Comparison of ENCODE assay signal across 8 cellular contexts in genomic region chr10:49679480-49679893, GRCh38. TPM values are rescaled to one million over a fixed set of nuclear protein-coding genes. Genes with fewer than 3 reads are reported as not detected.
DNase-seq lines count a peak whose midpoint lies in the region; ATAC-seq, FAIRE-seq and TF ChIP-seq lines count a peak whose summit lies in the region.
"Had no signal": no experiment of that assay in that cellular context is flagged by ENCODE, and none has a peak within 500 bp of the region (broad histone marks: within the 10 kb centered on the region; RNA-seq: fewer than 3 reads in every experiment).

C10orf53 (plus strand) TSS chr10:49679651; CDS start chr10:49679698, 47 bp downstream.

- peak within 1 kb of the TSS; percentile 98 for H2AFZ ChIP-seq in GM23338
- peak within 1 kb of the TSS; percentile 39 for H2AFZ ChIP-seq in endothelial cell of umbilical vein (ENCODE audit: low read depth, low read length)

- peak within 1 kb of the TSS; percentile 80 for H3K4me2 ChIP-seq in GM23338
- H3K4me2 ChIP-seq in endothelial cell of umbilical vein (ENCODE audit: insufficient read depth, low read length): peak within 1 kb of the TSS; percentile 59

- dilution Hi-C loops in endothelial cell of umbilical vein (cut with MboI; ENCODE audit: extremely low pct_ligation_motif_present, low sequenced_read_pairs): no loop called here

- ATAC-seq in GM23338: peak; percentile 99
- ATAC-seq in GM21529 (IDR thresholded peaks at IDR 0.05; ENCODE audit: unreplicated experiment): no peak
- ATAC-seq in GM18502 (IDR thresholded peaks at IDR 0.05; ENCODE audit: poor library complexity, unreplicated experiment): no peak

- no peak for TF ChIP-seq CTCF in GM23338 (conservative IDR thresholded peaks at IDR 0.05; ENCODE audit: low read depth in 2 of 2)
- TF ChIP-seq CTCF in endothelial cell of umbilical vein (IDR thresholded peaks at IDR 0.05; ENCODE audit: extremely low read depth in 1 of 2, insufficient read depth in 1 of 2, low read depth in 1 of 2, low read length in 2 of 2): no peak

- H3K9me3 Mint-ChIP-seq in GM23338: peaks cover 7% of the 10 kb centered on the region; the same call in 2 of the 3 replicates

- H4K20me1 ChIP-seq in GM23338 (replicated peaks; ENCODE audit: insufficient read depth) (no peaks in the 10 kb centered on the region), endothelial cell of umbilical vein (replicated peaks; ENCODE audit: control insufficient read depth, extremely low read depth, insufficient read depth, low read length) (no peaks in the 10 kb centered on the region)

- H3K9me3 ChIP-seq in endothelial cell of umbilical vein (replicated peaks; ENCODE audit: control insufficient read depth, insufficient read depth, low read length): no peaks in the 10 kb centered on the region
- H3K9me3 ChIP-seq: neutrophil had no signal

- peaks cover 39% of the 10 kb centered on the region for H3K27me3 Mint-ChIP-seq in GM23338 (ENCODE audit: insufficient read depth, low read depth, poor library complexity)

- intact Hi-C loops in endothelial cell of umbilical vein (cut with micrococcal nuclease): no loop called here

- H3K9me1 ChIP-seq in endothelial cell of umbilical vein (replicated peaks; ENCODE audit: control insufficient read depth, extremely low read depth, insufficient read depth, low read length): no peaks in the 10 kb centered on the region

- BruUV-seq in endothelial cell of umbilical vein (replicated peaks; lab: Mats Ljungman, UMichigan): no TSS peak

- peak; percentile 18 for FAIRE-seq in endothelial cell of umbilical vein (lab: Jason Lieb, UNC)

- H3K79me2 ChIP-seq in GM23338 (replicated peaks; ENCODE audit: insufficient read depth) (no peaks in the 10 kb centered on the region), endothelial cell of umbilical vein (ENCODE audit: control insufficient read depth, insufficient read depth, low read length) (no peaks in the 10 kb centered on the region)

- peak; percentile 90 for DNase-seq in GM23338 (ENCODE audit: low spot score)
- DNase-seq in NCI-H82 treated with DMSO at 0.1 percent for 48 hours (lab: John Stamatoyannopoulos, UW; ENCODE audit: unreplicated experiment): peak; percentile 12
- peak; percentile 32 for DNase-seq in endothelial cell of umbilical vein (ENCODE audit: low read depth, low spot score)
- DNase-seq in midbrain (lab: John Stamatoyannopoulos, UW): peak; percentile 34
- no peak for DNase-seq in HCEC 1CT

- H3K9me2 ChIP-seq in GM23338 (ENCODE audit: insufficient read depth): peaks cover 4% of the 10 kb centered on the region; the same call in 1 of the 2 replicates

- no peaks in the 10 kb centered on the region for H3K36me3 Mint-ChIP-seq in GM23338 (ENCODE audit: low read depth)

- H3K4me3 ChIP-seq in GM23338 (peak within 1 kb of the TSS; percentile 53), endothelial cell of umbilical vein (replicated peaks in 1 of 3; ENCODE audit: insufficient read depth in 1 of 3, low read depth in 1 of 3, low read length in 3 of 3) (no peak within 1 kb of the TSS)

- H3K9ac ChIP-seq in endothelial cell of umbilical vein (replicated peaks; ENCODE audit: extremely low read depth, insufficient read depth, low read length): no peak within 1 kb of the TSS

- H3K27me3 ChIP-seq in GM23338 (ENCODE audit: insufficient read depth) (peaks cover 72% of the 10 kb centered on the region), endothelial cell of umbilical vein (ENCODE audit: control insufficient read depth in 2 of 2, insufficient read depth in 2 of 2, low read length in 2 of 2) (peaks cover 6 to 29% of the 10 kb centered on the region in 2 experiments)

- CTCF ChIA-PET in endothelial cell of umbilical vein (lab: Charles Lee): no interaction called here

- peaks cover 9% of the 10 kb centered on the region; the same call in 2 of the 3 replicates for H3K4me1 Mint-ChIP-seq in GM23338

- POLR2A ChIA-PET in endothelial cell of umbilical vein (lab: Charles Lee): no interaction called here

- TF ChIP-seq POLR2A in endothelial cell of umbilical vein (IDR thresholded peaks at IDR 0.05; ENCODE audit: low read depth, low read length): no peak

- peaks cover 6% of the 10 kb centered on the region for H3K4me1 ChIP-seq in GM23338 (ENCODE audit: insufficient read depth)
- H3K4me1 ChIP-seq in endothelial cell of umbilical vein (ENCODE audit: control insufficient read depth, extremely low read depth, insufficient read depth, low read length): peaks cover 3% of the 10 kb centered on the region

- H3K27ac ChIP-seq in GM23338 (ENCODE audit: low read depth): no peak within 1 kb of the TSS
- H3K27ac ChIP-seq in endothelial cell of umbilical vein (ENCODE audit: insufficient read depth, low read depth, low read length): no peak within 1 kb of the TSS
- H3K27ac ChIP-seq: neutrophil had no signal

- peak within 1 kb of the TSS; percentile 77 for H3K4me3 Mint-ChIP-seq in GM23338

- H3K27ac Mint-ChIP-seq in GM23338: no peak within 1 kb of the TSS

- 0 out of 2 replicates have a peak, but pooled peaks cover 5% of the 10 kb centered on the region for H3F3A ChIP-seq in GM23338 (replicated peaks; ENCODE audit: low read depth)

- no peaks in the 10 kb centered on the region for H3K36me3 ChIP-seq in GM23338 (ENCODE audit: insufficient read depth)
- H3K36me3 ChIP-seq in endothelial cell of umbilical vein (ENCODE audit: control insufficient read depth in 2 of 2, extremely low read depth in 1 of 2, insufficient read depth in 2 of 2, low read length in 2 of 2): no peaks in the 10 kb centered on the region
- H3K36me3 ChIP-seq: neutrophil had no signal

TF ChIP-seq in GM23338, 12 proteins besides CTCF, POLR2A, EP300 and RAD21:
- TF ChIP-seq EZH2 (IDR thresholded peaks at IDR 0.05; ENCODE audit: low read depth, unreplicated experiment) (no peak), POLR2AphosphoS5 (IDR thresholded peaks at IDR 0.05; ENCODE audit: low read depth) (peak; percentile 56; the same call in 1 of the 2 replicates), ZNF331 (CRISPR knock-in tag; IDR thresholded peaks at IDR 0.05; ENCODE audit: low read depth) (no peak), STAT1 (IDR thresholded peaks at IDR 0.05; ENCODE audit: unreplicated experiment) (no peak)
- TF ChIP-seq, protein P1, sequence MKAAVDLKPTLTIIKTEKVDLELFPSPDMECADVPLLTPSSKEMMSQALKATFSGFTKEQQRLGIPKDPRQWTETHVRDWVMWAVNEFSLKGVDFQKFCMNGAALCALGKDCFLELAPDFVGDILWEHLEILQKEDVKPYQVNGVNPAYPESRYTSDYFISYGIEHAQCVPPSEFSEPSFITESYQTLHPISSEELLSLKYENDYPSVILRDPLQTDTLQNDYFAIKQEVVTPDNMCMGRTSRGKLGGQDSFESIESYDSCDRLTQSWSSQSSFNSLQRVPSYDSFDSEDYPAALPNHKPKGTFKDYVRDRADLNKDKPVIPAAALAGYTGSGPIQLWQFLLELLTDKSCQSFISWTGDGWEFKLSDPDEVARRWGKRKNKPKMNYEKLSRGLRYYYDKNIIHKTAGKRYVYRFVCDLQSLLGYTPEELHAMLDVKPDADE (IDR thresholded peaks at IDR 0.05): no peak

TF ChIP-seq in endothelial cell of umbilical vein, 7 proteins besides CTCF, POLR2A, EP300 and RAD21:
- TF ChIP-seq EZH2 (IDR thresholded peaks at IDR 0.05; ENCODE audit: borderline replicate concordance, low read depth, low read length, severe bottlenecking) (no peak), MAX (IDR thresholded peaks at IDR 0.05; ENCODE audit: insufficient read depth, insufficient read length) (peak; percentile 53)
TF ChIP-seq in endothelial cell of umbilical vein: peak in this region for 1.

RNA-seq across cellular contexts. Expression of gene C10orf53, which starts in this region (rescaled TPM):
- total RNA-seq in GM23338 (2014; rRNA removed; shearing (Covaris generic)): not detected in 2 replicates
- polyA plus RNA-seq in GM23338 (2016; fragmentation: Nextera tagmentation; extraction: Ambion mirVana) (not detected in 2 replicates), endothelial cell of umbilical vein (not detected in 2 replicates)
- not detected in 2 replicates for total RNA-seq in endothelial cell of umbilical vein
- polyA plus RNA-seq in endothelial cell of umbilical vein (2011; cell fraction: cytosol; rRNA removed): not detected in 2 replicates
- not detected in 2 replicates for polyA plus RNA-seq in endothelial cell of umbilical vein (2011; cell fraction: nucleus; rRNA removed)
- polyA plus RNA-seq in endothelial cell of umbilical vein (2012): not detected in 2 replicates
- polyA minus RNA-seq in endothelial cell of umbilical vein: not detected in 2 replicates
- not detected for polyA minus RNA-seq in endothelial cell of umbilical vein (2011; cell fraction: cytosol; rRNA and poly(A)+ RNA removed)
- polyA minus RNA-seq in endothelial cell of umbilical vein (2011; cell fraction: nucleus; rRNA and poly(A)+ RNA removed): not detected in 2 replicates

Comparison
In these comparisons a context has a peak if more than half of its experiments do, and no peak if none do; other contexts are left out.
1. Peak in DNase-seq, ATAC-seq, H3K4me3 ChIP-seq and H3K4me2 ChIP-seq in GM23338; RNA of the gene not detected or under 1 TPM.
2. Peak in DNase-seq and H3K4me2 ChIP-seq in endothelial cell of umbilical vein; RNA of the gene not detected or under 1 TPM.